Comparison of ENCODE assay signal across 9 cellular contexts in genomic region chr17:21213005-21213404, GRCh38. TPM values are rescaled to one million over a fixed set of nuclear protein-coding genes. Genes with fewer than 3 reads are reported as not detected.
DNase-seq lines count a peak whose midpoint lies in the region; ATAC-seq and TF ChIP-seq lines count a peak whose summit lies in the region.
"Had no signal": no experiment of that assay in that cellular context is flagged by ENCODE, and none has a peak within 500 bp of the region (broad histone marks: within the 10 kb centered on the region; RNA-seq: fewer than 3 reads in every experiment).

No MANE protein-coding gene starts in this region.

- peak overlapping the region; percentile 94 for H3K4me3 Mint-ChIP-seq in activated T-cell treated with anti-CD3 and anti-CD28 coated beads, Interleukin-2, amount 50 U/mL, for 4 hours

- TF ChIP-seq RAD21 in liver (IDR thresholded peaks at IDR 0.05), result no peak

- peaks cover 1% of the 10 kb centered on the region for H3K36me3 Mint-ChIP-seq in activated T-cell treated with anti-CD3 and anti-CD28 coated beads, Interleukin-2, amount 50 U/mL, for 4 hours (ENCODE audit: insufficient read depth)

- H3K36me3 ChIP-seq in ascending aorta, result peaks cover 17 to 22% of the 10 kb centered on the region in 2 donors
- peaks cover 2 to 7% (median 4%) of the 10 kb centered on the region in 4 donors for H3K36me3 ChIP-seq in liver (ENCODE audit: control insufficient read depth in 4 of 4, insufficient read depth in 3 of 4, low read depth in 1 of 4, low read length in 3 of 4)
- peaks cover 0 to 22% (median 7%) of the 10 kb centered on the region in 3 donors for H3K36me3 ChIP-seq in tibial artery

- no peak for DNase-seq in activated T-cell treated with anti-CD3 and anti-CD28 coated beads, Interleukin-2, amount 50 U/mL, for 4 hours
- DNase-seq in activated T-cell treated with anti-CD3 and anti-CD28 coated beads for 4 hours, result no peak
- DNase-seq in ascending aorta (ENCODE audit: low spot score in 2 of 2), result no peak
- DNase-seq in tibial artery, result no peak
- DNase-seq in islet precursor cell, result no peak
- DNase-seq: KBM-7 had no signal

- H3K4me1 ChIP-seq in ascending aorta (peaks cover 8 to 34% of the 10 kb centered on the region in 2 donors), liver (ENCODE audit: control insufficient read depth in 4 of 4, insufficient read depth in 4 of 4, low read length in 3 of 4) (peaks cover 9 to 41% (median 27%) of the 10 kb centered on the region in 4 donors), tibial artery (peaks cover 0 to 65% (median 49%) of the 10 kb centered on the region in 4 donors)

- peak overlapping the region; percentile 77 to 94 for H3K9ac ChIP-seq in liver (ENCODE audit: low read depth in 1 of 2, low read length in 2 of 2)

- H3K27ac ChIP-seq in ascending aorta (no peak overlapping the region), liver (ENCODE audit: low read depth in 1 of 2, low read length in 2 of 2) (peak overlapping the region in 1 of 2 donors; percentile 89), tibial artery (peak overlapping the region; percentile 91 to 96)

- no peaks in the 10 kb centered on the region for H3K27me3 Mint-ChIP-seq in activated T-cell treated with anti-CD3 and anti-CD28 coated beads, Interleukin-2, amount 50 U/mL, for 4 hours (ENCODE audit: low read depth)

- intact Hi-C loops in ascending aorta (cut with DNase I) (no loop called here), tibial artery (cut with DNase I; ENCODE audit: low total_unique reads) (loop anchor here (5.0 kb wide), 2 partner anchors 39 to 46 kb away; partner anchors contain the start of gene NATD1)

- H3K27me3 ChIP-seq in ascending aorta (no peaks in the 10 kb centered on the region), liver (ENCODE audit: control insufficient read depth in 4 of 4, insufficient read depth in 4 of 4, low read length in 3 of 4) (no peaks in the 10 kb centered on the region), tibial artery (no peaks in the 10 kb centered on the region)

- peaks cover 60% of the 10 kb centered on the region for H3K4me1 Mint-ChIP-seq in activated T-cell treated with anti-CD3 and anti-CD28 coated beads, Interleukin-2, amount 50 U/mL, for 4 hours (ENCODE audit: low read depth)

- WGBS in liver, result 24% methylated on average over 5 of the region's 5 CpGs

- no peaks in the 10 kb centered on the region for H3K9me3 Mint-ChIP-seq in activated T-cell treated with anti-CD3 and anti-CD28 coated beads, Interleukin-2, amount 50 U/mL, for 4 hours

- no peak for TF ChIP-seq CTCF in ascending aorta (IDR thresholded peaks at IDR 0.05)
- TF ChIP-seq CTCF in liver (IDR thresholded peaks at IDR 0.05; ENCODE audit: low read depth, low read length, missing input control), result no peak
- no peak for TF ChIP-seq CTCF in tibial artery (IDR thresholded peaks at IDR 0.05)

- H3K4me3 ChIP-seq in ascending aorta (peak overlapping the region; percentile 84 to 96), liver (ENCODE audit: low read depth in 1 of 3, low read length in 3 of 3) (peak overlapping the region; percentile 81 to 93 (median 83)), tibial artery (peak overlapping the region; percentile 91)

- ATAC-seq in activated T-cell treated with anti-CD3 and anti-CD28 coated beads, Interleukin-2, amount 50 U/mL, for 4 hours, result no peak
- no peak for ATAC-seq in GM21723 (IDR thresholded peaks at IDR 0.05; ENCODE audit: unreplicated experiment)
- no peak for ATAC-seq in HG03439 (IDR thresholded peaks at IDR 0.05; ENCODE audit: unreplicated experiment)

- no peaks in the 10 kb centered on the region for H3K9me3 ChIP-seq in ascending aorta
- H3K9me3 ChIP-seq in liver (ENCODE audit: control insufficient read depth in 4 of 4, low read length in 3 of 4), result no peaks in the 10 kb centered on the region
- H3K9me3 ChIP-seq in tibial artery, result no peaks in the 10 kb centered on the region

TF ChIP-seq in liver, 16 proteins besides CTCF, POLR2A, EP300 and RAD21:
- TF ChIP-seq FOXA2 (IDR thresholded peaks at IDR 0.05), result no peak
- no peak for TF ChIP-seq NR2F2 (IDR thresholded peaks at IDR 0.05)
- no peak for TF ChIP-seq ZBTB33 (IDR thresholded peaks at IDR 0.05)
- no peak for TF ChIP-seq SP1 (IDR thresholded peaks at IDR 0.05)
- no peak for TF ChIP-seq RXRA (IDR thresholded peaks at IDR 0.05)
- TF ChIP-seq HNF4G (IDR thresholded peaks at IDR 0.05), result no peak
- TF ChIP-seq TAF1 (conservative IDR thresholded peaks at IDR 0.05), result no peak
- no peak for TF ChIP-seq FOXA1 (IDR thresholded peaks at IDR 0.05)
- TF ChIP-seq JUND (IDR thresholded peaks at IDR 0.05), result no peak
- no peak for TF ChIP-seq HNF4A (conservative IDR thresholded peaks at IDR 0.05)
- no peak for TF ChIP-seq ATF3 (IDR thresholded peaks at IDR 0.05)
- no peak for TF ChIP-seq MAX (IDR thresholded peaks at IDR 0.05)
- no peak for TF ChIP-seq EGR1 (IDR thresholded peaks at IDR 0.05; ENCODE audit: low read depth in 2 of 2)
- TF ChIP-seq GABPA (IDR thresholded peaks at IDR 0.05 in 1 of 2, conservative IDR thresholded peaks at IDR 0.05 in 1 of 2), result no peak
- TF ChIP-seq YY1 (IDR thresholded peaks at IDR 0.05), result no peak
- no peak for TF ChIP-seq REST (IDR thresholded peaks at IDR 0.05)

RNA-seq across cellular contexts. Expression of gene TMEM11, which starts 1.0 kb away (rescaled TPM):
- total RNA-seq in activated T-cell treated with anti-CD3 and anti-CD28 coated beads, Interleukin-2, amount 50 U/mL, for 4 hours, result 10 to 100 TPM; 35.7 to 39.8 (median 35.7) TPM
- 25.7 TPM for total RNA-seq in ascending aorta
- total RNA-seq in liver, result 10 to 100 TPM in 1 of 2 donors, 1 to 10 TPM in 1; 9.3 to 10.2 TPM
- 10 to 100 TPM; 13.0 to 20.8 TPM for polyA plus RNA-seq in liver

RNA-seq across cellular contexts. Expression of gene NATD1, which starts 40.2 kb away (rescaled TPM):
- under 1 TPM; 0.73 to 0.98 (median 0.90) TPM for total RNA-seq in activated T-cell treated with anti-CD3 and anti-CD28 coated beads, Interleukin-2, amount 50 U/mL, for 4 hours
- total RNA-seq in ascending aorta (13.4 TPM), liver (10 to 100 TPM in 1 of 2 donors, 1 to 10 TPM in 1; 2.1 to 24.5 TPM)
- polyA plus RNA-seq in liver, result 1 to 10 TPM; 1.4 to 3.8 TPM

Comparison
In these comparisons a context has a peak if more than half of its experiments do, and no peak if none do; other contexts are left out.
1. H3K27ac ChIP-seq: peak in tibial artery (2 of 2); none in ascending aorta (0 of 2).
2. Peak in every context shown above with its lines, with median percentiles within 50 percentile points of each other: H3K4me3 ChIP-seq.